In genomic region chr19:45431008-45431407, GRCh38 we compare ENCODE assay signal across 2 cellular contexts.
TF ChIP-seq lines count a peak whose summit lies in the region.

No MANE protein-coding gene starts in this region.

TF ChIP-seq in HEK293, 187 proteins besides CTCF, POLR2A, EP300 and RAD21:
- peak; percentile 62; the same call in 1 of the 2 replicates for TF ChIP-seq ZNF335 (tag by site-specific recombination; conservative IDR thresholded peaks at IDR 0.05)
TF ChIP-seq in HEK293: peak in this region for 1; not testable (repeated sequence) for 186.

TF ChIP-seq in GM12878, 131 proteins besides CTCF, POLR2A, EP300 and RAD21:
- TF ChIP-seq BHLHE40 (IDR thresholded peaks at IDR 0.05; ENCODE audit: borderline replicate concordance in 1 of 2, low read depth in 2 of 2, low read length in 1 of 2), result peak; percentile 61 to 79; a peak in 2 of 4 replicates
